Comparison of ENCODE assay signal across 13 cellular contexts in genomic region chr10:122308487-122309141, GRCh38. TPM values are rescaled to one million over a fixed set of nuclear protein-coding genes. Genes with fewer than 3 reads are reported as not detected.
DNase-seq lines count a peak whose midpoint lies in the region; ATAC-seq, FAIRE-seq and TF ChIP-seq lines count a peak whose summit lies in the region.
"Had no signal": no experiment of that assay in that cellular context is flagged by ENCODE, and none has a peak within 500 bp of the region (broad histone marks: within the 10 kb centered on the region; RNA-seq: fewer than 3 reads in every experiment).

No MANE protein-coding gene starts in this region.

- FAIRE-seq in astrocyte (lab: Jason Lieb, UNC): no peak

- TF ChIP-seq POLR2A in prostate gland (IDR thresholded peaks at IDR 0.05): no peak

- H3K4me3 ChIP-seq in astrocyte (ENCODE audit: insufficient read depth, low read depth, low read length): no peak overlapping the region
- peak overlapping the region in 3 of 10 donors; percentile 14 to 24 (median 14) for H3K4me3 ChIP-seq in heart right ventricle
- no peak overlapping the region for H3K4me3 ChIP-seq in prostate gland

- 68 to 71% methylated on average over 5 of the region's 5 CpGs for WGBS in heart right ventricle, 2 donors
- 83% methylated on average over 5 of the region's 5 CpGs for WGBS in prostate gland

- H3K4me1 Mint-ChIP-seq in astrocyte (ENCODE audit: low read depth, unreplicated experiment): peaks cover 21% of the 10 kb centered on the region
- H3K4me1 Mint-ChIP-seq in CD4-positive, alpha-beta T cell (ENCODE audit: low read depth): no peaks in the 10 kb centered on the region
- H3K4me1 Mint-ChIP-seq: activated naive CD8-positive, alpha-beta T cell treated with anti-CD3 and anti-CD28 coated beads, Interleukin-2, amount 10 ng/mL, durations not matched to agents 7 days and 5 days had no signal

- TF ChIP-seq CTCF in astrocyte (IDR thresholded peaks at IDR 0.05; ENCODE audit: insufficient read depth, low read depth, low read length) (no peak), heart right ventricle (IDR thresholded peaks at IDR 0.05) (no peak), prostate gland (IDR thresholded peaks at IDR 0.05) (no peak)
- no peak for TF ChIP-seq CTCF in CD4-positive, alpha-beta T cell (IDR thresholded peaks at IDR 0.05)

- peak overlapping the region; percentile 83 for H3K4me2 ChIP-seq in astrocyte (ENCODE audit: low read length)

- DNase-seq in astrocyte (ENCODE audit: low read depth) (no peak), heart right ventricle (no peak), prostate gland (ENCODE audit: low spot score) (no peak), activated gamma-delta T cell treated with Interleukin-2 at 50 U/mL for 16 hours (no peak)
- no peak for DNase-seq in CD4-positive, alpha-beta T cell
- DNase-seq: activated CD4-positive, alpha-beta T cell treated with anti-CD3 and anti-CD28 coated beads, Interleukin-2, amount 50 U/mL, for 4 hours; activated naive CD8-positive, alpha-beta T cell treated with anti-CD3 and anti-CD28 coated beads, Interleukin-2, amount 10 ng/mL, durations not matched to agents 7 days and 5 days; foreskin melanocyte; NCI-H2029; stimulated activated CD4-positive, alpha-beta T cell treated with anti-CD3 and anti-CD28 coated beads, Interleukin-4, amount 100 ng/mL, for 4 hours had no signal

- H3K27ac ChIP-seq in astrocyte (ENCODE audit: low read depth, low read length) (peak overlapping the region; percentile 94), heart right ventricle (peak overlapping the region; percentile 74 to 96 (median 84)), prostate gland (peak overlapping the region; percentile 61 to 64)
- H3K27ac ChIP-seq in CD4-positive, alpha-beta T cell (ENCODE audit: low read depth, low read length): no peak overlapping the region

- peak overlapping the region; percentile 57 for H2AFZ ChIP-seq in astrocyte (ENCODE audit: low read depth, low read length)

- H3K36me3 ChIP-seq in astrocyte (ENCODE audit: insufficient read depth, low read length): no peaks in the 10 kb centered on the region
- H3K36me3 ChIP-seq in heart right ventricle: no peaks in the 10 kb centered on the region
- H3K36me3 ChIP-seq in prostate gland: no peaks in the 10 kb centered on the region

- H3K4me3 Mint-ChIP-seq in astrocyte (ENCODE audit: unreplicated experiment): no peak overlapping the region
- no peak overlapping the region for H3K4me3 Mint-ChIP-seq in CD4-positive, alpha-beta T cell
- H3K4me3 Mint-ChIP-seq: activated naive CD8-positive, alpha-beta T cell treated with anti-CD3 and anti-CD28 coated beads, Interleukin-2, amount 10 ng/mL, durations not matched to agents 7 days and 5 days had no signal

- ATAC-seq in heart right ventricle (peak; percentile 32 to 71 (median 54)), HG02642 (IDR thresholded peaks at IDR 0.05; ENCODE audit: poor library complexity, unreplicated experiment) (no peak), GM18870 (IDR thresholded peaks at IDR 0.05; ENCODE audit: unreplicated experiment) (no peak)
- no peak for ATAC-seq in CD4-positive, alpha-beta T cell (ENCODE audit: poor library complexity)

- peaks cover 34% of the 10 kb centered on the region for H3K4me1 ChIP-seq in astrocyte (ENCODE audit: insufficient read depth, low read length)
- peaks cover 9 to 37% (median 28%) of the 10 kb centered on the region in 9 donors for H3K4me1 ChIP-seq in heart right ventricle
- no peaks in the 10 kb centered on the region for H3K4me1 ChIP-seq in prostate gland (replicated peaks)

- CTCF ChIA-PET in CD4-positive, alpha-beta T cell (lab: Charles Lee): no interaction called here

- no peaks in the 10 kb centered on the region for H3K79me2 ChIP-seq in astrocyte (ENCODE audit: insufficient read depth, low read length)

- no peaks in the 10 kb centered on the region for H3K9me3 ChIP-seq in astrocyte (ENCODE audit: insufficient read depth, low read depth, low read length)
- H3K9me3 ChIP-seq in heart right ventricle: peaks cover 0 to 12% (median 0%) of the 10 kb centered on the region in 11 donors
- H3K9me3 ChIP-seq in prostate gland: no peaks in the 10 kb centered on the region
- H3K9me3 ChIP-seq in CD4-positive, alpha-beta T cell (ENCODE audit: control insufficient read depth, low read length): no peaks in the 10 kb centered on the region

- peak overlapping the region; percentile 81 for H3K9ac ChIP-seq in astrocyte (ENCODE audit: low read length)

- H3K27me3 ChIP-seq in astrocyte (ENCODE audit: insufficient read depth, low read length) (no peaks in the 10 kb centered on the region), heart right ventricle (no peaks in the 10 kb centered on the region), prostate gland (replicated peaks; ENCODE audit: insufficient read depth) (no peaks in the 10 kb centered on the region)
- H3K27me3 ChIP-seq in CD4-positive, alpha-beta T cell (ENCODE audit: control insufficient read depth, insufficient read depth, low read length): peaks cover 4% of the 10 kb centered on the region

- H3K9me3 Mint-ChIP-seq in astrocyte (ENCODE audit: unreplicated experiment): peaks cover 9% of the 10 kb centered on the region
- H3K9me3 Mint-ChIP-seq in CD4-positive, alpha-beta T cell: peaks cover 4% of the 10 kb centered on the region

- no peaks in the 10 kb centered on the region for H4K20me1 ChIP-seq in astrocyte (ENCODE audit: insufficient read depth, low read length)

- peak overlapping the region; percentile 87 for H3K27ac Mint-ChIP-seq in astrocyte (ENCODE audit: unreplicated experiment)
- no peak overlapping the region for H3K27ac Mint-ChIP-seq in CD4-positive, alpha-beta T cell
- H3K27ac Mint-ChIP-seq: activated naive CD8-positive, alpha-beta T cell treated with anti-CD3 and anti-CD28 coated beads, Interleukin-2, amount 10 ng/mL, durations not matched to agents 7 days and 5 days had no signal

- POLR2A ChIA-PET in CD4-positive, alpha-beta T cell (lab: Charles Lee): no interaction called here

- peaks cover 3% of the 10 kb centered on the region for H3K36me3 Mint-ChIP-seq in astrocyte (ENCODE audit: low read depth, unreplicated experiment)
- no peaks in the 10 kb centered on the region for H3K36me3 Mint-ChIP-seq in CD4-positive, alpha-beta T cell (ENCODE audit: low read depth)

- intact Hi-C loops in heart right ventricle (cut with DNase I): loop anchor here in 1 of 10 donors (5.0 kb wide), 1 partner anchor 34 kb away; no protein-coding TSS in a partner anchor
- intact Hi-C loops in prostate gland (cut with DNase I): no loop called here
- intact Hi-C loops in CD4-positive, alpha-beta T cell (cut with DNase I, micrococcal nuclease): no loop called here

- H3K27me3 Mint-ChIP-seq in astrocyte (ENCODE audit: low read depth, unreplicated experiment): no peaks in the 10 kb centered on the region
- H3K27me3 Mint-ChIP-seq in CD4-positive, alpha-beta T cell: peaks cover 15% of the 10 kb centered on the region

RNA-seq across cellular contexts. Expression of gene BTBD16, which starts 37.5 kb away (rescaled TPM):
- total RNA-seq in astrocyte (0.26 TPM in 1 of 2 replicates, not detected in the other), heart right ventricle (under 1 TPM in 1 of 10 donors, not detected in 9; 0.76 TPM), prostate gland (under 1 TPM in 1 of 2 donors, not detected in 1; 0.62 TPM)
- under 1 TPM in 1 of 2 donors, not detected in 1; 0.29 TPM for polyA plus RNA-seq in heart right ventricle
- not detected for total RNA-seq in CD4-positive, alpha-beta T cell
- total RNA-seq: activated naive CD8-positive, alpha-beta T cell treated with anti-CD3 and anti-CD28 coated beads, Interleukin-2, amount 10 ng/mL, durations not matched to agents 7 days and 5 days; mononuclear cell had no signal

Comparison
In these comparisons a context has a peak if more than half of its experiments do, and no peak if none do; other contexts are left out.
1. ATAC-seq: peak in heart right ventricle (8 of 8); none in HG02642 (single experiment), GM18870 (single experiment) and CD4-positive, alpha-beta T cell (single experiment).